ENCODE assay signal across 8 cellular contexts in genomic region chr9:108934323-108934885, GRCh38.
DNase-seq lines count a peak whose midpoint lies in the region; ATAC-seq and TF ChIP-seq lines count a peak whose summit lies in the region.

Gene ABITRAM (plus strand): TSS chr9:108934400. CDS start chr9:108934487, 87 bp downstream.

- H2AFZ ChIP-seq in DND-41 (ENCODE audit: low read depth, low read length) (peak within 1 kb of the TSS; percentile 95), neuron (ENCODE audit: low read depth, low read length) (peak within 1 kb of the TSS; percentile 88)

- H3K27ac ChIP-seq in DND-41 (ENCODE audit: low read length) (peak within 1 kb of the TSS; percentile 84), KOPT-K1 (ENCODE audit: low read depth, low read length, poor library complexity, severe bottlenecking) (peak within 1 kb of the TSS; percentile 79), RWPE2 (ENCODE audit: poor library complexity, severe bottlenecking) (peak within 1 kb of the TSS; percentile 45)

- peaks cover 44% of the 10 kb centered on the region for H3K79me2 ChIP-seq in DND-41 (ENCODE audit: insufficient read depth, low read length)

- DNase-seq in DND-41 (peak; percentile 72), RWPE2 (ENCODE audit: low spot score) (peak; percentile 61), foreskin melanocyte (peak; percentile 77), stromal cell of bone marrow (ENCODE audit: low read depth) (peak; percentile 62)
- peak; percentile 65 to 85 (median 80) for DNase-seq in activated naive CD4-positive, alpha-beta T cell (lab: John Stamatoyannopoulos, UW)

- no peak for TF ChIP-seq CTCF in DND-41 (IDR thresholded peaks at IDR 0.05; ENCODE audit: borderline replicate concordance, extremely low read depth, low read length, poor library complexity, severe bottlenecking)
- TF ChIP-seq CTCF in RWPE2 (IDR thresholded peaks at IDR 0.05; ENCODE audit: poor library complexity, severe bottlenecking): no peak

- H4K20me1 ChIP-seq in DND-41 (ENCODE audit: insufficient read depth, low read length): no peaks in the 10 kb centered on the region

- H3K4me2 ChIP-seq in DND-41 (ENCODE audit: insufficient read depth, low read length): peak within 1 kb of the TSS; percentile 77

- H3K27me3 ChIP-seq in DND-41 (ENCODE audit: insufficient read depth, low read length, poor library complexity) (no peaks in the 10 kb centered on the region), RWPE2 (ENCODE audit: insufficient read depth, poor library complexity, severe bottlenecking) (no peaks in the 10 kb centered on the region), neuron (ENCODE audit: insufficient read depth, low read length) (no peaks in the 10 kb centered on the region)

- ATAC-seq in DND-41 (ENCODE audit: insufficient read depth, low read depth) (peak; percentile 87), GM21786 (IDR thresholded peaks at IDR 0.05; ENCODE audit: unreplicated experiment) (peak; percentile 74), RWPE2 (ENCODE audit: low read depth) (peak; percentile 78)

- H3K9ac ChIP-seq in DND-41 (ENCODE audit: low read depth, low read length): peak within 1 kb of the TSS; percentile 86

- H3K4me1 ChIP-seq in DND-41 (ENCODE audit: insufficient read depth, low read length) (peaks cover 33% of the 10 kb centered on the region), RWPE2 (ENCODE audit: insufficient read depth, poor library complexity, severe bottlenecking) (peaks cover 9% of the 10 kb centered on the region), neuron (ENCODE audit: insufficient read depth, low read length) (peaks cover 14% of the 10 kb centered on the region)

- H3K36me3 ChIP-seq in DND-41 (ENCODE audit: insufficient read depth, low read length): peaks cover 14% of the 10 kb centered on the region
- H3K36me3 ChIP-seq in KOPT-K1 (ENCODE audit: insufficient read depth, low read length): peaks cover 19% of the 10 kb centered on the region
- H3K36me3 ChIP-seq in RWPE2 (ENCODE audit: low read depth): peaks cover 29% of the 10 kb centered on the region
- peaks cover 11% of the 10 kb centered on the region for H3K36me3 ChIP-seq in neuron (ENCODE audit: insufficient read depth, low read length)

- H3K4me3 ChIP-seq in DND-41 (ENCODE audit: low read depth in 1 of 2, low read length in 2 of 2) (peak within 1 kb of the TSS; percentile 69 to 92), RWPE2 (ENCODE audit: severe bottlenecking) (peak within 1 kb of the TSS; percentile 96), neuron (ENCODE audit: low read length) (peak within 1 kb of the TSS; percentile 79)

- no peaks in the 10 kb centered on the region for H3K9me3 ChIP-seq in DND-41 (ENCODE audit: insufficient read depth, low read length, severe bottlenecking)
- no peaks in the 10 kb centered on the region for H3K9me3 ChIP-seq in KOPT-K1 (ENCODE audit: insufficient read depth, low read length, poor library complexity, severe bottlenecking)
- H3K9me3 ChIP-seq in RWPE2 (ENCODE audit: severe bottlenecking): no peaks in the 10 kb centered on the region
- no peaks in the 10 kb centered on the region for H3K9me3 ChIP-seq in neuron (ENCODE audit: low read length)

Comparison
In these comparisons a context has a peak if more than half of its experiments do, and no peak if none do; other contexts are left out.
1. Peak in every context shown above with its lines: DNase-seq, ATAC-seq, H3K4me3 ChIP-seq and H3K27ac ChIP-seq.